8 cellular contexts compared by ENCODE assay signal in the genomic region with DNA sequence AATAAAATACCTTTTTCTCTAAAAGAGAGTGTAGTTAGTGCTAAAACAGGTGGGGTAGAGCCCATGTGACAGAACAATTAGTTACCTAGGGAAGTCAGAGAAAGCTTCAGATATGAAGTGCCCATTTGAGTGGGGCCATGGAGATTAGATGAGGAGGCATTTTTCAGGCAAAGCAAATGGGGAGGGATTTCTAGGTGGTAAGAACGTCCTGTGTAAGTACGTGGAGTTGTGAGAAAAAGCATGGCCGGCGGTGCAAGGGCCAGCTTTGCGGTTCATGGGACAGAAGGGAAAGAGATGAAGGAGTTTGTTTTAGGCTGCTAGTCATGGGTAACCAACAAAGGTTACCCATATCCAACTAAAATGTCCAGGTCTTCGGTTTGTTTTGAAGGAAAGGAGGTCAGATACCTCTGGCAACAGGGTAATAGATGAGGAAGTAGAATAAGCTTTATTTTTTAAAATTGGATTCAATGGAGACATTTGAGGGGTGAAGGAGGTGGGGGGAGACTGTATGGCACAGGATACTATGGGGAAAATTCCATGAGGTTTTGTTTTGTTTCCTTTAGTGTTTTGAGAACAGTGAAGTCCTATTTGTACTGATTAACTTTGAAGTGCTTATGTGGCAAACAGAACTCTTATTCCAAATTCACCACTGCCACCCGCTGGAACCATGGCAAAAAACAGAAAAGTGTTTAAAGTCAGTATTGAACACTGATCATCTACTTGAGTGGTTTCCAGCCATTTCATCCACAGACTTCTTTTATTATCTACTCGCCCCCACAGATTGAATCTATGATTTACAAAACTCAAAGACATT. TPM values are rescaled to one million over a fixed set of nuclear protein-coding genes. Genes with fewer than 3 reads are reported as not detected.
DNase-seq lines count a peak whose midpoint lies in the region; ATAC-seq and TF ChIP-seq lines count a peak whose summit lies in the region.
"Had no signal": no experiment of that assay in that cellular context is flagged by ENCODE, and none has a peak within 500 bp of the region (broad histone marks: within the 10 kb centered on the region; RNA-seq: fewer than 3 reads in every experiment).

No MANE protein-coding gene starts in this region.

- H3K27ac ChIP-seq in brain microvascular endothelial cell (no peak overlapping the region), tibial artery (no peak overlapping the region)
- H3K27ac ChIP-seq: adrenal gland had no signal

- H3K4me1 ChIP-seq in tibial artery: no peaks in the 10 kb centered on the region
- H3K4me1 ChIP-seq: adrenal gland had no signal

- H3K4me1 Mint-ChIP-seq in osteocyte (ENCODE audit: unreplicated experiment): peaks cover 4% of the 10 kb centered on the region

- H3K27me3 ChIP-seq in brain microvascular endothelial cell (replicated peaks) (no peaks in the 10 kb centered on the region), tibial artery (peaks cover 0 to 10% of the 10 kb centered on the region in 2 donors)

- no peak overlapping the region for H3K4me3 Mint-ChIP-seq in osteocyte (ENCODE audit: unreplicated experiment)

- DNase-seq in GM03348 (ENCODE audit: low spot score) (peak; percentile 13), MV-4-11 (lab: John Stamatoyannopoulos, UW) (peak; percentile 7), brain microvascular endothelial cell (peak; percentile 39), osteocyte (ENCODE audit: extremely low spot score, unreplicated experiment) (no peak), germinal center (ENCODE audit: low spot score) (no peak), tibial artery (no peak)

- no peaks in the 10 kb centered on the region for H3K9me3 ChIP-seq in tibial artery
- H3K9me3 ChIP-seq: adrenal gland had no signal

- no peak for ATAC-seq in GM18907 (IDR thresholded peaks at IDR 0.05; ENCODE audit: unreplicated experiment)

- H3K27ac Mint-ChIP-seq in osteocyte (ENCODE audit: unreplicated experiment): no peak overlapping the region

- in situ Hi-C loops in brain microvascular endothelial cell (cut with HindIII; ENCODE audit: low pct_ligation_motif_present, low sequenced_read_pairs): no loop called here

- H3K36me3 ChIP-seq in brain microvascular endothelial cell (replicated peaks): no peaks in the 10 kb centered on the region
- no peaks in the 10 kb centered on the region for H3K36me3 ChIP-seq in tibial artery
- H3K36me3 ChIP-seq: adrenal gland had no signal

- no peak overlapping the region for H3K4me3 ChIP-seq in brain microvascular endothelial cell (ENCODE audit: low read depth, low read length)
- H3K4me3 ChIP-seq in tibial artery: no peak overlapping the region
- H3K4me3 ChIP-seq: adrenal gland had no signal

- no peaks in the 10 kb centered on the region for H3K36me3 Mint-ChIP-seq in osteocyte (ENCODE audit: unreplicated experiment)

- no peaks in the 10 kb centered on the region for H3K9me3 Mint-ChIP-seq in osteocyte (ENCODE audit: unreplicated experiment)

- H3K27me3 Mint-ChIP-seq in osteocyte (ENCODE audit: unreplicated experiment): peaks cover 36% of the 10 kb centered on the region

- intact Hi-C loops in tibial artery (cut with DNase I; ENCODE audit: low total_unique reads): no loop called here

- peak; percentile 45 for TF ChIP-seq CTCF in brain microvascular endothelial cell (IDR thresholded peaks at IDR 0.05; ENCODE audit: low read depth, low read length, missing control alignments)
- peak; percentile 63 for TF ChIP-seq CTCF in osteocyte (IDR thresholded peaks at IDR 0.05)
- no peak for TF ChIP-seq CTCF in tibial artery (IDR thresholded peaks at IDR 0.05)

RNA-seq across cellular contexts. Expression of a gene that starts 10.0 kb away (rescaled TPM):
- 15.7 and 18.1 TPM in 2 replicates for total RNA-seq in osteocyte

RNA-seq across cellular contexts. Expression of a gene that starts 58.2 kb away (rescaled TPM):
- total RNA-seq in osteocyte: 654 and 670 TPM in 2 replicates

Comparison
In these comparisons a context has a peak if more than half of its experiments do, and no peak if none do; other contexts are left out.
1. DNase-seq: peak in GM03348 (single experiment), MV-4-11 (single experiment) and brain microvascular endothelial cell (single experiment); none in osteocyte (single experiment), germinal center (single experiment) and tibial artery (0 of 2).
2. CTCF ChIP-seq: peak in brain microvascular endothelial cell (single experiment) and osteocyte (single experiment); none in tibial artery (0 of 2).